ENCODE assay signal across 12 cellular contexts in the genomic region with DNA sequence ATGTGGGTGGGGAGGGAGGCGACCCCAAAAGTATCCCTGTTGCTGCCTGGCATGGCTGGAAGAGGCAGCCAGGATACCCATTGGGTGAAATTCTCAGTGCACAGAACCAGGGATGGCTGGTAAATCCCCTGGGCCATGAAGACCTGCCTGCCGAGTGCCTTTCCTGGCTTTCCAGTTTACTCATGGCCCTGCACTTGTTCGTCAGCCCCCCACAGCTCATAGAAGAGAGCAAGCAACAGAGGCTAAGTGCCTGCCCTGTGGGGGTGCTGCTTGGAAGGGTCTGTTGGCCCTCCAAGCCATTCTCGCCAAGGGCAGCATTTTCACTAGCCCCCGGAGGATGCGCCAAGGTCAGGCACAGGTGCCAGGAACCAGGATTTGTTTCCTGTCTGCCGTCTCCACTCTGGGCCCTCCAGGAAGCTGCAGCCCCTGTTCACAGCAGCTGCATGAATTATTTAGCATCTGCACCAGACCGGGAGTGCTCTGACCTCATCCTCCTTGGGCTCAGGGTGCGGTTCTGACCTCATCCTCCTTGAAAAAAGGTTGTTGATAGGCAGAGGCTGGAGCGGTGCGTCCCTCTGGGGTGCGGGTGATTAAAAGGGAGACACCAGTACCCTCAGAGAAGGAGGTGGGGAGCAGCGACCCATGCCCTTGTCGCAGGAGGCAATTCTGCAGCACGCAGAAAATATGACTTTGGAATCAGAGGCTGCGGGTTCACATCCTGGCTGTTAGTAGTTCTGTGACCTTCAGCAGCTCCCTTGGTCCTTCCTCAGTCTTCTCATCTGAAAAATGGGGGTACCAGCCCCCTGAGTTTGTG. TPM values are rescaled to one million over a fixed set of nuclear protein-coding genes. Genes with fewer than 3 reads are reported as not detected.
DNase-seq lines count a peak whose midpoint lies in the region; ATAC-seq, FAIRE-seq and TF ChIP-seq lines count a peak whose summit lies in the region.
"Had no signal": no experiment of that assay in that cellular context is flagged by ENCODE, and none has a peak within 500 bp of the region (broad histone marks: within the 10 kb centered on the region; RNA-seq: fewer than 3 reads in every experiment).

No MANE protein-coding gene starts in this region.

- no peaks in the 10 kb centered on the region for H3K36me3 ChIP-seq in A673 (ENCODE audit: insufficient read depth, low read length, poor library complexity, severe bottlenecking)
- peaks cover 0 to 5% of the 10 kb centered on the region in 2 donors for H3K36me3 ChIP-seq in body of pancreas (replicated peaks in 1 of 2; ENCODE audit: insufficient read depth in 1 of 2, low read depth in 2 of 2)
- H3K36me3 ChIP-seq in upper lobe of right lung = no peaks in the 10 kb centered on the region
- H3K36me3 ChIP-seq in Karpas-422 (ENCODE audit: insufficient read depth, low read length) = no peaks in the 10 kb centered on the region
- H3K36me3 ChIP-seq: SJSA1 had no signal

- CTCF ChIA-PET in A673 (lab: Charles Lee) = interaction anchor here (1.6 kb wide), 1 partner anchor 73 kb away, joined by 8 read pairs; no protein-coding TSS in a partner anchor

- H2AK5ac ChIP-seq in H9 (ENCODE audit: insufficient read length, low read length) = no peak overlapping the region

- H3K4ac ChIP-seq in H9 (ENCODE audit: low read depth, low read length) = no peak overlapping the region

- H4K20me1 ChIP-seq in H9 (ENCODE audit: control insufficient read depth, insufficient read depth, insufficient read length) = no peaks in the 10 kb centered on the region
- H4K20me1 ChIP-seq in Karpas-422 (ENCODE audit: insufficient read depth, low read depth, low read length) = no peaks in the 10 kb centered on the region

- no peak for TF ChIP-seq POLR2A in body of pancreas (IDR thresholded peaks at IDR 0.05)

- H3K4me1 Mint-ChIP-seq in H9 = peaks cover 34 to 49% of the 10 kb centered on the region in 2 experiments

- ATAC-seq in body of pancreas (no peak), upper lobe of right lung (no peak)

- no CpG with 5 or more reads among the region's 16 CpGs for WGBS in H9 (ENCODE audit: extremely low coverage, insufficient read length, low lambda C conversion rate)
- WGBS in body of pancreas, 2 donors = 64 to 69% methylated on average over 10 to 16 of the region's 16 CpGs

- H4K5ac ChIP-seq in H9 (ENCODE audit: insufficient read length, low read depth, low read length) = no peak overlapping the region

- H3K14ac ChIP-seq in H9 (ENCODE audit: insufficient read depth, low read length) = no peak overlapping the region

- H3K27ac ChIP-seq in A673 (ENCODE audit: low read depth, low read length, poor library complexity, severe bottlenecking) = peak overlapping the region; percentile 86
- no peak overlapping the region for H3K27ac ChIP-seq in H9 (ENCODE audit: insufficient read length, low read depth, low read length)
- peak overlapping the region; percentile 21 to 92 (median 91) for H3K27ac ChIP-seq in body of pancreas
- H3K27ac ChIP-seq in upper lobe of right lung = no peak overlapping the region
- no peak overlapping the region for H3K27ac ChIP-seq in Karpas-422 (ENCODE audit: low read length)
- H3K27ac ChIP-seq: SJSA1 had no signal

- FAIRE-seq in urothelium cell line (lab: Jason Lieb, UNC) = no peak

- POLR2A ChIA-PET in A673 (lab: Charles Lee; ENCODE audit: low non-redundant PET) = no interaction called here

- H3K18ac ChIP-seq in H9 (ENCODE audit: insufficient read length, low read depth, low read length) = no peak overlapping the region

- no peak overlapping the region for H3K9ac ChIP-seq in H9 (ENCODE audit: extremely low read depth, insufficient read length, low read length)
- H3K9ac ChIP-seq in Karpas-422 (ENCODE audit: low read length) = no peak overlapping the region

- no peak overlapping the region for H4K91ac ChIP-seq in H9 (ENCODE audit: insufficient read length, low read depth, low read length)

- peaks cover 0 to 5% (median 0%) of the 10 kb centered on the region in 3 experiments; a peak in 1 of 7 replicates for H3K36me3 Mint-ChIP-seq in H9 (ENCODE audit: insufficient read depth in 1 of 3, low read depth in 3 of 3)
- H3K36me3 Mint-ChIP-seq: IgD-negative memory B cell had no signal

- no peaks in the 10 kb centered on the region for H3K9me2 ChIP-seq in Karpas-422 (replicated peaks; ENCODE audit: insufficient read depth, low read length)

- H3K9me3 Mint-ChIP-seq in H9 = no peaks in the 10 kb centered on the region
- H3K9me3 Mint-ChIP-seq: IgD-negative memory B cell had no signal

- H3K9me3 ChIP-seq in A673 (ENCODE audit: low read depth, low read length, poor library complexity, severe bottlenecking) = no peaks in the 10 kb centered on the region
- no peaks in the 10 kb centered on the region for H3K9me3 ChIP-seq in H9 (ENCODE audit: control insufficient read depth, low read depth, low read length)
- no peaks in the 10 kb centered on the region for H3K9me3 ChIP-seq in body of pancreas
- H3K9me3 ChIP-seq in upper lobe of right lung = no peaks in the 10 kb centered on the region
- no peaks in the 10 kb centered on the region for H3K9me3 ChIP-seq in Karpas-422 (ENCODE audit: low read length)
- H3K9me3 ChIP-seq: SJSA1 had no signal

- no TSS peak for BruUV-seq in A673 (replicated peaks; lab: Mats Ljungman, UMichigan)

- peak overlapping the region; percentile 44 to 75; a peak in 4 of 5 replicates for H3K4me3 Mint-ChIP-seq in H9

- H3K56ac ChIP-seq in H9 (ENCODE audit: insufficient read length, low read depth, low read length) = no peak overlapping the region

- H3K23ac ChIP-seq in H9 (ENCODE audit: insufficient read length, low read depth, low read length) = no peak overlapping the region

- H2AFZ ChIP-seq in H9 (ENCODE audit: low read length) (no peak overlapping the region), Karpas-422 (ENCODE audit: low read length) (no peak overlapping the region)

- H2BK12ac ChIP-seq in H9 (ENCODE audit: insufficient read length, low read depth, low read length) = no peak overlapping the region

- no peak overlapping the region for H2BK15ac ChIP-seq in H9 (ENCODE audit: low read depth, low read length)

- no peak overlapping the region for H2BK120ac ChIP-seq in H9 (ENCODE audit: low read depth, low read length, poor library complexity, severe bottlenecking)

- H3K27me3 Mint-ChIP-seq in H9 (ENCODE audit: low read depth) = peaks cover 53% of the 10 kb centered on the region

- no peak overlapping the region for H2BK5ac ChIP-seq in H9 (ENCODE audit: insufficient read length, low read length)

- H3K79me2 ChIP-seq in H9 (ENCODE audit: insufficient read depth, low read length) = no peaks in the 10 kb centered on the region
- no peaks in the 10 kb centered on the region for H3K79me2 ChIP-seq in Karpas-422 (ENCODE audit: low read length)

- H3K79me1 ChIP-seq in H9 (ENCODE audit: insufficient read depth, low read depth, low read length, poor library complexity, severe bottlenecking) = no peaks in the 10 kb centered on the region

- H3K27me3 ChIP-seq in A673 (replicated peaks; ENCODE audit: insufficient read depth, low read depth, low read length, poor library complexity) (no peaks in the 10 kb centered on the region), H9 (ENCODE audit: insufficient read depth, low read length) (peaks cover 11% of the 10 kb centered on the region; the same call in 1 of the 2 replicates), body of pancreas (no peaks in the 10 kb centered on the region), upper lobe of right lung (no peaks in the 10 kb centered on the region), Karpas-422 (ENCODE audit: low read length) (no peaks in the 10 kb centered on the region)
- H3K27me3 ChIP-seq: SJSA1 had no signal

- no peak overlapping the region for H3K4me2 ChIP-seq in H9 (ENCODE audit: insufficient read depth, insufficient read length, low read length)
- H3K4me2 ChIP-seq in Karpas-422 (ENCODE audit: low read depth, low read length, poor library complexity, severe bottlenecking) = no peak overlapping the region

- H3K4me3 ChIP-seq in A673 (ENCODE audit: low read depth, low read length, poor library complexity, severe bottlenecking) (no peak overlapping the region), body of pancreas (no peak overlapping the region), upper lobe of right lung (no peak overlapping the region), Karpas-422 (ENCODE audit: low read length) (no peak overlapping the region)
- H3K4me3 ChIP-seq: SJSA1, skin epidermis had no signal

- intact Hi-C loops in A673 (cut with micrococcal nuclease; ENCODE audit: unreplicated experiment) = loop anchor here (10.0 kb wide), 1 partner anchor 237 kb away; the partner anchor contains the start of gene TTYH2
- intact Hi-C loops in body of pancreas (cut with DNase I) = no loop called here
- intact Hi-C loops in upper lobe of right lung (cut with DNase I) = no loop called here

- DNase-seq in A673 (ENCODE audit: low spot score) = peak; percentile 45
- peak; percentile 49 for DNase-seq in H9
- peak in 1 of 4 donors; percentile 31 for DNase-seq in body of pancreas
- DNase-seq in myocyte (ENCODE audit: low read depth) = peak; percentile 21
- no peak for DNase-seq in mucosa of gallbladder (ENCODE audit: low spot score)
- no peak for DNase-seq in upper lobe of right lung
- no peak for DNase-seq in Karpas-422
- DNase-seq in urothelium cell line (ENCODE audit: low spot score) = no peak
- DNase-seq: head of caudate nucleus had no signal

- H3K27ac Mint-ChIP-seq in H9 = no peak overlapping the region

- H3K4me1 ChIP-seq in A673 (ENCODE audit: insufficient read depth, low read length, poor library complexity, severe bottlenecking) = peaks cover 43% of the 10 kb centered on the region
- peaks cover 6% of the 10 kb centered on the region; the same call in 1 of the 2 replicates for H3K4me1 ChIP-seq in H9 (ENCODE audit: insufficient read depth, low read length)
- peaks cover 32% of the 10 kb centered on the region for H3K4me1 ChIP-seq in body of pancreas
- H3K4me1 ChIP-seq in upper lobe of right lung = peaks cover 26% of the 10 kb centered on the region
- no peaks in the 10 kb centered on the region for H3K4me1 ChIP-seq in Karpas-422 (ENCODE audit: low read length)

- no peak overlapping the region for H2BK20ac ChIP-seq in H9 (ENCODE audit: low read depth, low read length, poor library complexity, severe bottlenecking)

- no peak overlapping the region for H4K8ac ChIP-seq in H9 (replicated peaks; ENCODE audit: insufficient read length, low read depth, low read length)

- H3T11ph ChIP-seq in H9 (ENCODE audit: low read length) = no peak overlapping the region

- peaks cover 7% of the 10 kb centered on the region for H3K23me2 ChIP-seq in H9 (ENCODE audit: insufficient read length, low read depth, low read length, poor library complexity, severe bottlenecking)

- TF ChIP-seq CTCF in A673 (conservative IDR thresholded peaks at IDR 0.05; ENCODE audit: low read depth, low read length) (no peak), H9 (conservative IDR thresholded peaks at IDR 0.05) (no peak), body of pancreas (IDR thresholded peaks at IDR 0.05) (no peak), upper lobe of right lung (IDR thresholded peaks at IDR 0.05) (no peak)

RNA-seq across cellular contexts. Expression of gene CD300A, which starts 14.2 kb away (rescaled TPM):
- not detected in 2 replicates for total RNA-seq in A673 (2021)
- not detected in 2 replicates for total RNA-seq in H9 (2021)
- 1 to 10 TPM; 2.0 to 3.1 TPM for total RNA-seq in body of pancreas
- total RNA-seq in myocyte = not detected in 2 replicates
- not detected for polyA plus RNA-seq in myocyte (2012)
- total RNA-seq in mucosa of gallbladder = 15.2 TPM
- total RNA-seq in upper lobe of right lung = 17.5 TPM
- not detected in 2 replicates for total RNA-seq in Karpas-422 (2014; rRNA removed; shearing (Covaris generic); ENCODE audit: low replicate concordance)
- total RNA-seq: SJSA1 had no signal

RNA-seq across cellular contexts. Expression of gene GPRC5C, which starts 20.3 kb away (rescaled TPM):
- 0.57 TPM in 1 of 2 replicates, not detected in the other for total RNA-seq in A673 (2021)
- total RNA-seq in H9 (2021) = 15.2 and 15.5 TPM in 2 replicates
- 10 to 100 TPM; 68.0 to 71.2 TPM for total RNA-seq in body of pancreas
- 0.52 TPM in 1 of 2 replicates, not detected in the other for total RNA-seq in myocyte
- 3.3 TPM for polyA plus RNA-seq in myocyte (2012)
- 148 TPM for total RNA-seq in mucosa of gallbladder
- total RNA-seq in upper lobe of right lung = 48.6 TPM
- not detected in 2 replicates for total RNA-seq in Karpas-422 (2014; rRNA removed; shearing (Covaris generic); ENCODE audit: low replicate concordance)

Comparison
In these comparisons a context has a peak if more than half of its experiments do, and no peak if none do; other contexts are left out.
1. DNase-seq: peak in A673 (single experiment), H9 (single experiment) and myocyte (single experiment); none in mucosa of gallbladder (single experiment), upper lobe of right lung (single experiment), Karpas-422 (single experiment) and urothelium cell line (single experiment).
2. H3K27ac ChIP-seq: peak in A673 (single experiment) and body of pancreas (4 of 4); none in H9 (single experiment), upper lobe of right lung (single experiment) and Karpas-422 (single experiment).
3. RNA of gene GPRC5C, which starts 20.3 kb away (total RNA-seq): 148 TPM in mucosa of gallbladder (single experiment), 68.0 to 71.2 TPM in body of pancreas, 48.6 TPM in upper lobe of right lung (single experiment) and 15.2 to 15.5 TPM in H9; 0.57 TPM in A673, 0.52 TPM in myocyte and not detected in Karpas-422; every median in the first group is over 10 times any median in the second.